Comparison of ENCODE assay signal across 16 cellular contexts in genomic region chr4:160364217-160364616, GRCh38.
DNase-seq lines count a peak whose midpoint lies in the region; ATAC-seq and TF ChIP-seq lines count a peak whose summit lies in the region.
"Had no signal": no experiment of that assay in that cellular context is flagged by ENCODE, and none has a peak within 500 bp of the region (broad histone marks: within the 10 kb centered on the region; RNA-seq: fewer than 3 reads in every experiment).

No MANE protein-coding gene starts in this region.

- no peak overlapping the region for H3K9ac ChIP-seq in GM23248

- H3K4me1 ChIP-seq in GM23248 (ENCODE audit: insufficient read depth) = no peaks in the 10 kb centered on the region
- H3K4me1 ChIP-seq: Caco-2 had no signal

- ATAC-seq in GM21526 (IDR thresholded peaks at IDR 0.05; ENCODE audit: low FRiP score, unreplicated experiment) = no peak
- ATAC-seq: CD8-positive, alpha-beta T cell had no signal

- H3K27me3 Mint-ChIP-seq in mesothelial cell of epicardium (ENCODE audit: low read depth) = no peaks in the 10 kb centered on the region
- H3K27me3 Mint-ChIP-seq: CD4-positive, CD25-positive, alpha-beta regulatory T cell had no signal

- DNase-seq in NCI-H748 treated with DMSO at 0.1 percent for 48 hours (lab: John Stamatoyannopoulos, UW) (peak; percentile 2), NCI-H748 (lab: John Stamatoyannopoulos, UW; ENCODE audit: unreplicated experiment) (no peak), LNCaP clone FGC (ENCODE audit: low read depth) (peak; percentile 23), mesothelial cell of epicardium (ENCODE audit: low spot score in 2 of 2, unreplicated experiment in 2 of 2) (no peak), GM23248 (no peak), brain microvascular endothelial cell (no peak)
- DNase-seq: C1 segment of cervical spinal cord; Caco-2; CD4-positive, CD25-positive, alpha-beta regulatory T cell; CD8-positive, alpha-beta T cell; DMS153; DMS79 treated with DMSO at 0.1 percent for 48 hours; GF-D8; H7; HCEC 1CT had no signal

- H3K4me1 Mint-ChIP-seq in mesothelial cell of epicardium = peaks cover 19% of the 10 kb centered on the region
- H3K4me1 Mint-ChIP-seq: CD4-positive, CD25-positive, alpha-beta regulatory T cell had no signal

- no peak overlapping the region for H3K4me3 Mint-ChIP-seq in mesothelial cell of epicardium
- H3K4me3 Mint-ChIP-seq: CD4-positive, CD25-positive, alpha-beta regulatory T cell; CD8-positive, alpha-beta T cell had no signal

- no peak overlapping the region for H3K27ac ChIP-seq in GM23248
- H3K27ac ChIP-seq in brain microvascular endothelial cell = no peak overlapping the region

- no peaks in the 10 kb centered on the region for H3F3A ChIP-seq in GM23248 (ENCODE audit: insufficient read depth)

- H3K4me3 ChIP-seq in LNCaP clone FGC (ENCODE audit: low read depth, low read length) = no peak overlapping the region
- H3K4me3 ChIP-seq in GM23248 = no peak overlapping the region
- H3K4me3 ChIP-seq in brain microvascular endothelial cell (ENCODE audit: low read depth, low read length) = no peak overlapping the region

- TF ChIP-seq CTCF in LNCaP clone FGC (IDR thresholded peaks at IDR 0.05; ENCODE audit: control insufficient read depth, extremely low read depth, insufficient read depth) = no peak
- TF ChIP-seq CTCF in mesothelial cell of epicardium (IDR thresholded peaks at IDR 0.05; ENCODE audit: unreplicated experiment) = no peak
- no peak for TF ChIP-seq CTCF in brain microvascular endothelial cell (IDR thresholded peaks at IDR 0.05; ENCODE audit: low read depth, low read length, missing control alignments)

- no peaks in the 10 kb centered on the region for H3K79me2 ChIP-seq in GM23248 (ENCODE audit: insufficient read depth)

- H3K9me3 Mint-ChIP-seq in mesothelial cell of epicardium = peaks cover 17% of the 10 kb centered on the region

- H3K9me2 ChIP-seq in GM23248 (ENCODE audit: insufficient read depth) = no peaks in the 10 kb centered on the region

- in situ Hi-C loops in GM23248 (cut with MboI) (no loop called here), brain microvascular endothelial cell (cut with HindIII; ENCODE audit: low pct_ligation_motif_present, low sequenced_read_pairs) (no loop called here)

- H3K36me3 ChIP-seq in GM23248 (ENCODE audit: low read depth) (no peaks in the 10 kb centered on the region), brain microvascular endothelial cell (replicated peaks) (no peaks in the 10 kb centered on the region)

- peaks cover 2% of the 10 kb centered on the region for H3K36me3 Mint-ChIP-seq in mesothelial cell of epicardium
- H3K36me3 Mint-ChIP-seq: CD4-positive, CD25-positive, alpha-beta regulatory T cell; CD8-positive, alpha-beta T cell had no signal

- no peaks in the 10 kb centered on the region for H3K9me3 ChIP-seq in GM23248 (ENCODE audit: low read depth)
- H3K9me3 ChIP-seq: Caco-2 had no signal

- no peak overlapping the region for H3K4me2 ChIP-seq in GM23248 (ENCODE audit: unreplicated experiment)

- H4K20me1 ChIP-seq in GM23248 (ENCODE audit: insufficient read depth) = no peaks in the 10 kb centered on the region

- peak overlapping the region; percentile 64 for H3K27ac Mint-ChIP-seq in mesothelial cell of epicardium
- H3K27ac Mint-ChIP-seq: CD8-positive, alpha-beta T cell had no signal

- H3K27me3 ChIP-seq in GM23248 (replicated peaks; ENCODE audit: insufficient read depth) = no peaks in the 10 kb centered on the region
- no peaks in the 10 kb centered on the region for H3K27me3 ChIP-seq in brain microvascular endothelial cell (replicated peaks)

- H2AFZ ChIP-seq in GM23248 = no peak overlapping the region

Comparison
In these comparisons a context has a peak if more than half of its experiments do, and no peak if none do; other contexts are left out.
1. DNase-seq: peak in NCI-H748 treated with DMSO at 0.1 percent for 48 hours (single experiment) and LNCaP clone FGC (single experiment); none in NCI-H748 (single experiment), mesothelial cell of epicardium (0 of 2), GM23248 (single experiment) and brain microvascular endothelial cell (single experiment).